ENCODE assay signal across 8 cellular contexts in genomic region chr4:139177888-139178609, GRCh38. TPM values are rescaled to one million over a fixed set of nuclear protein-coding genes. Genes with fewer than 3 reads are reported as not detected.
DNase-seq lines count a peak whose midpoint lies in the region; ATAC-seq and TF ChIP-seq lines count a peak whose summit lies in the region.

No MANE protein-coding gene starts in this region.

- TF ChIP-seq CTCF in dorsolateral prefrontal cortex (IDR thresholded peaks at IDR 0.05 in 54 of 56, conservative IDR thresholded peaks at IDR 0.05 in 2 of 56; ENCODE audit: low read depth in 1 of 56, partially characterized antibody in 56 of 56) (peak in 29 of 56 donors; percentile 7 to 55 (median 23)), lower lobe of right lung (IDR thresholded peaks at IDR 0.05) (no peak)

- no peaks in the 10 kb centered on the region for H3K27me3 Mint-ChIP-seq in CD4-positive, alpha-beta memory T cell
- H3K27me3 Mint-ChIP-seq in activated CD4-positive, alpha-beta memory T cell treated with anti-CD3 and anti-CD28 coated beads for 36 hours = peaks cover 4% of the 10 kb centered on the region

- peak overlapping the region; percentile 88 to 89 for H3K4me3 ChIP-seq in CD4-positive, alpha-beta memory T cell (ENCODE audit: low read length in 2 of 2)
- peak overlapping the region; percentile 55 to 99 (median 94) for H3K4me3 ChIP-seq in dorsolateral prefrontal cortex
- peak overlapping the region; percentile 96 for H3K4me3 ChIP-seq in lower lobe of right lung

- intact Hi-C loops in CD4-positive, alpha-beta memory T cell (cut with micrococcal nuclease) = loop anchor here (1.0 to 5.0 kb wide), 10 partner anchors 49 to 1344 kb away; partner anchors contain the start of genes ELMOD2, NAA15, NOCT and SETD7
- intact Hi-C loops in activated CD4-positive, alpha-beta memory T cell treated with anti-CD3 and anti-CD28 coated beads for 36 hours (cut with micrococcal nuclease) = loop anchor here (1.0 to 5.0 kb wide), 11 partner anchors 44 to 974 kb away; partner anchors contain the start of genes MAML3, NAA15, NOCT and SETD7
- intact Hi-C loops in dorsolateral prefrontal cortex (cut with DNase I) = loop anchor here (1.0 to 10.0 kb wide), 10 partner anchors 47 to 377 kb away; partner anchors contain the start of genes NAA15 (in 2 of the 2), NOCT (in 2 of the 2), RAB33B (in 2 of the 2) and SETD7 (in 1 of the 2)
- intact Hi-C loops in lower lobe of right lung (cut with DNase I) = no loop called here

- POLR2A ChIA-PET in CD4-positive, alpha-beta memory T cell (lab: Charles Lee; ENCODE audit: partially characterized antibody) = interaction anchor here (0.7 to 4.5 kb wide), 16 partner anchors 14 to 377 kb away, joined by 3 to 48 read pairs (median 5); partner anchors contain the start of genes NAA15, NDUFC1, NOCT and SETD7
- POLR2A ChIA-PET in activated CD4-positive, alpha-beta memory T cell treated with anti-CD3 and anti-CD28 coated beads for 36 hours (lab: Charles Lee) = interaction anchor here (1.2 to 2.7 kb wide), 7 partner anchors 89 to 379 kb away, joined by 4 to 21 read pairs (median 11); partner anchors contain the start of gene NAA15

- H3K4me3 Mint-ChIP-seq in CD4-positive, alpha-beta memory T cell = peak overlapping the region; percentile 89 to 94 (median 92)
- peak overlapping the region; percentile 80 for H3K4me3 Mint-ChIP-seq in activated CD4-positive, alpha-beta memory T cell treated with anti-CD3 and anti-CD28 coated beads for 36 hours

- H3K27me3 ChIP-seq in CD4-positive, alpha-beta memory T cell (ENCODE audit: insufficient read depth, low read length) = no peaks in the 10 kb centered on the region
- H3K27me3 ChIP-seq in dorsolateral prefrontal cortex = no peaks in the 10 kb centered on the region
- H3K27me3 ChIP-seq in lower lobe of right lung (ENCODE audit: low read depth) = no peaks in the 10 kb centered on the region

- peak; percentile 92 to 94 (median 92) for DNase-seq in CD4-positive, alpha-beta memory T cell
- DNase-seq in NCI-H774 (lab: John Stamatoyannopoulos, UW) (peak; percentile 77), dorsolateral prefrontal cortex (peak; percentile 84 to 96 (median 90)), lower lobe of right lung (peak; percentile 97)
- peak; percentile 95 for DNase-seq in activated CD4-positive, alpha-beta memory T cell treated with anti-CD3 and anti-CD28 coated beads for 36 hours
- DNase-seq in stimulated activated CD4-positive, alpha-beta T cell treated with anti-CD3 and anti-CD28 coated beads, TNF-alpha, amount 100 ng/mL, for 1 hour (ENCODE audit: low read depth in 3 of 3, low spot score in 1 of 3) = peak; percentile 79 to 84 (median 79)

- H3K9me3 ChIP-seq in CD4-positive, alpha-beta memory T cell (ENCODE audit: control insufficient read depth in 1 of 2, low read length in 2 of 2) = no peaks in the 10 kb centered on the region
- no peaks in the 10 kb centered on the region for H3K9me3 ChIP-seq in lower lobe of right lung

- H3K9me3 Mint-ChIP-seq in CD4-positive, alpha-beta memory T cell = no peaks in the 10 kb centered on the region
- no peaks in the 10 kb centered on the region for H3K9me3 Mint-ChIP-seq in activated CD4-positive, alpha-beta memory T cell treated with anti-CD3 and anti-CD28 coated beads for 36 hours

- H3K36me3 Mint-ChIP-seq in CD4-positive, alpha-beta memory T cell = peaks cover 0 to 4% of the 10 kb centered on the region in 2 donors
- no peaks in the 10 kb centered on the region for H3K36me3 Mint-ChIP-seq in activated CD4-positive, alpha-beta memory T cell treated with anti-CD3 and anti-CD28 coated beads for 36 hours

- CTCF ChIA-PET in CD4-positive, alpha-beta memory T cell (lab: Charles Lee; ENCODE audit: partially characterized antibody) = interaction anchor here (0.8 to 1.7 kb wide), 6 partner anchors 75 to 275 kb away, joined by 3 to 10 read pairs (median 3); no protein-coding TSS in a partner anchor
- CTCF ChIA-PET in activated CD4-positive, alpha-beta memory T cell treated with anti-CD3 and anti-CD28 coated beads for 36 hours (lab: Charles Lee) = interaction anchor here (0.6 to 1.9 kb wide), 8 partner anchors 76 to 148 kb away, joined by 3 to 16 read pairs (median 3); partner anchors contain the start of gene NAA15

- no peaks in the 10 kb centered on the region for H3K36me3 ChIP-seq in CD4-positive, alpha-beta memory T cell (ENCODE audit: insufficient read depth, low read length)
- H3K36me3 ChIP-seq in lower lobe of right lung = no peaks in the 10 kb centered on the region

- H3K4me1 ChIP-seq in CD4-positive, alpha-beta memory T cell (ENCODE audit: insufficient read depth, low read length) = peaks cover 17% of the 10 kb centered on the region
- H3K4me1 ChIP-seq in lower lobe of right lung = peaks cover 24% of the 10 kb centered on the region

- peaks cover 14 to 29% (median 18%) of the 10 kb centered on the region in 4 donors for H3K4me1 Mint-ChIP-seq in CD4-positive, alpha-beta memory T cell
- H3K4me1 Mint-ChIP-seq in activated CD4-positive, alpha-beta memory T cell treated with anti-CD3 and anti-CD28 coated beads for 36 hours (ENCODE audit: low read depth) = peaks cover 22% of the 10 kb centered on the region

- peak overlapping the region; percentile 92 to 97 (median 96) for H3K27ac Mint-ChIP-seq in CD4-positive, alpha-beta memory T cell
- H3K27ac Mint-ChIP-seq in activated CD4-positive, alpha-beta memory T cell treated with anti-CD3 and anti-CD28 coated beads for 36 hours = peak overlapping the region; percentile 78

- ATAC-seq in GM19455 (IDR thresholded peaks at IDR 0.05; ENCODE audit: unreplicated experiment) (peak; percentile 70), HG03575 (IDR thresholded peaks at IDR 0.05; ENCODE audit: extremely low read depth, insufficient number of reproducible peaks, low FRiP score, unreplicated experiment) (peak; percentile 39), lower lobe of right lung (peak; percentile 90 to 93)

- H3K27ac ChIP-seq in CD4-positive, alpha-beta memory T cell (ENCODE audit: low read depth, low read length) = peak overlapping the region; percentile 96
- peak overlapping the region; percentile 90 to 100 (median 100) for H3K27ac ChIP-seq in dorsolateral prefrontal cortex
- H3K27ac ChIP-seq in lower lobe of right lung = peak overlapping the region; percentile 98

RNA-seq across cellular contexts. Expression of gene ELF2, which starts 1.0 kb away (rescaled TPM):
- 10 to 100 TPM; 76.1 to 81.4 TPM for total RNA-seq in CD4-positive, alpha-beta memory T cell
- polyA plus RNA-seq in CD4-positive, alpha-beta memory T cell = 10 to 100 TPM; 27.4 to 38.6 TPM
- 10 to 100 TPM; 24.2 to 29.7 TPM for total RNA-seq in activated CD4-positive, alpha-beta memory T cell treated with anti-CD3 and anti-CD28 coated beads for 36 hours
- 10 to 100 TPM; 38.1 to 99.4 (median 57.7) TPM for total RNA-seq in dorsolateral prefrontal cortex
- total RNA-seq in lower lobe of right lung = 54.0 TPM

Comparison
In these comparisons a context has a peak if more than half of its experiments do, and no peak if none do; other contexts are left out.
1. Peak in every context shown above with its lines: DNase-seq, ATAC-seq, H3K4me3 ChIP-seq and H3K27ac ChIP-seq.
2. ATAC-seq: peak in every context shown above with its lines; median percentile 92 in lower lobe of right lung; 70 in GM19455; 39 in HG03575.